Comparison of ENCODE assay signal across 14 cellular contexts in genomic region chrX:68488657-68489056, GRCh38.
"Had no signal": no experiment of that assay in that cellular context is flagged by ENCODE, and none has a peak within 500 bp of the region (broad histone marks: within the 10 kb centered on the region; RNA-seq: fewer than 3 reads in every experiment).

No MANE protein-coding gene starts in this region.

- H3K4me3 ChIP-seq: breast epithelium, esophagus muscularis mucosa, left ventricle myocardium inferior, neural progenitor cell, ovary, tibial artery had no signal

- H3K4me1 ChIP-seq: breast epithelium, esophagus muscularis mucosa, left ventricle myocardium inferior, neural progenitor cell, tibial artery had no signal

- H3K27ac ChIP-seq: breast epithelium, esophagus muscularis mucosa, left ventricle myocardium inferior, neural progenitor cell, ovary, tibial artery had no signal

- H2AFZ ChIP-seq: neural progenitor cell had no signal

- H3K36me3 ChIP-seq: breast epithelium, esophagus muscularis mucosa, left ventricle myocardium inferior, neural progenitor cell, ovary, tibial artery had no signal

- H3K9ac ChIP-seq: neural progenitor cell had no signal

- DNase-seq: activated CD4-positive, alpha-beta memory T cell treated with anti-CD3 and anti-CD28 coated beads, Interleukin-2, amount 10 ng/mL, durations not matched to agents 7 days and 5 days; activated gamma-delta T cell treated with Interleukin-2 at 50 U/mL for 16 hours; activated naive CD8-positive, alpha-beta T cell treated with anti-CD3 and anti-CD28 coated beads, Interleukin-2, amount 10 ng/mL, durations not matched to agents 7 days and 5 days; activated T-cell treated with anti-CD3 and anti-CD28 coated beads, Interleukin-2, amount 50 U/mL, for 48 hours; aorta; head of caudate nucleus; left ventricle myocardium inferior; ovary; stimulated activated CD4-positive, alpha-beta T cell treated with anti-CD3 and anti-CD28 coated beads, Interleukin-15, amount 100 ng/mL, for 24 hours; T1000; tibial artery had no signal

- H3K27me3 ChIP-seq: esophagus muscularis mucosa, neural progenitor cell, ovary, tibial artery had no signal

- H3K9me3 ChIP-seq: breast epithelium, esophagus muscularis mucosa, left ventricle myocardium inferior, ovary, tibial artery had no signal

- H3K4me2 ChIP-seq: neural progenitor cell had no signal
